22 cellular contexts compared by ENCODE assay signal in genomic region chr12:49631336-49631907, GRCh38. TPM values are rescaled to one million over a fixed set of nuclear protein-coding genes. Genes with fewer than 3 reads are reported as not detected.
DNase-seq lines count a peak whose midpoint lies in the region; ATAC-seq, FAIRE-seq and TF ChIP-seq lines count a peak whose summit lies in the region.
"Had no signal": no experiment of that assay in that cellular context is flagged by ENCODE, and none has a peak within 500 bp of the region (broad histone marks: within the 10 kb centered on the region; RNA-seq: fewer than 3 reads in every experiment).

No MANE protein-coding gene starts in this region.

- H3K9me3 ChIP-seq in DOHH2 (ENCODE audit: control insufficient read depth, insufficient read depth, low read length) (no peaks in the 10 kb centered on the region), PC-3 (ENCODE audit: low read length) (no peaks in the 10 kb centered on the region), kidney (ENCODE audit: control insufficient read depth in 1 of 2, low read length in 2 of 2) (no peaks in the 10 kb centered on the region)
- H3K9me3 ChIP-seq: A549 had no signal

- H3F3A ChIP-seq in DOHH2 (ENCODE audit: control insufficient read depth, insufficient read depth) = peaks cover 5% of the 10 kb centered on the region; the same call in 1 of the 2 replicates
- no peaks in the 10 kb centered on the region for H3F3A ChIP-seq in PC-3 (ENCODE audit: low read length, unreplicated experiment)

- H3K9me2 ChIP-seq in DOHH2 (replicated peaks; ENCODE audit: control insufficient read depth, low read length) (no peaks in the 10 kb centered on the region), PC-3 (replicated peaks; ENCODE audit: low read length) (no peaks in the 10 kb centered on the region)

- intact Hi-C loops in PC-3 (cut with micrococcal nuclease) = no loop called here
- intact Hi-C loops in kidney (cut with DNase I) = no loop called here

- POLR2A ChIA-PET in PC-3 (lab: Charles Lee; ENCODE audit: unreplicated experiment) = no interaction called here

- H3K27ac ChIP-seq in 22Rv1 = no peak overlapping the region
- no peak overlapping the region for H3K27ac ChIP-seq in DOHH2 (ENCODE audit: low read depth, low read length)
- H3K27ac ChIP-seq in PC-3 (ENCODE audit: low read length) = no peak overlapping the region
- H3K27ac ChIP-seq in kidney (ENCODE audit: low read depth in 2 of 2, low read length in 2 of 2) = no peak overlapping the region
- H3K27ac ChIP-seq: A549, KMS-11, PC-9, RWPE1 had no signal

- H3K4me3 ChIP-seq in DOHH2 (ENCODE audit: low read length) = no peak overlapping the region
- no peak overlapping the region for H3K4me3 ChIP-seq in PC-3 (ENCODE audit: low read length)
- no peak overlapping the region for H3K4me3 ChIP-seq in kidney (ENCODE audit: low read length in 2 of 2)
- H3K4me3 ChIP-seq: A549, PC-9 had no signal

- H3K4me1 ChIP-seq in DOHH2 (ENCODE audit: control insufficient read depth, low read length) = peaks cover 10% of the 10 kb centered on the region
- H3K4me1 ChIP-seq in PC-3 (ENCODE audit: insufficient read depth, low read length) = peaks cover 15% of the 10 kb centered on the region
- H3K4me1 ChIP-seq in kidney (ENCODE audit: control insufficient read depth in 1 of 2, insufficient read depth in 1 of 2, low read depth in 1 of 2, low read length in 2 of 2) = no peaks in the 10 kb centered on the region

- FAIRE-seq in kidney (lab: Jason Lieb, UNC) = no peak
- FAIRE-seq: A549, HepG2 had no signal

- H3K79me2 ChIP-seq in DOHH2 (ENCODE audit: control insufficient read depth, low read length) (no peaks in the 10 kb centered on the region), PC-3 (ENCODE audit: low read length) (no peaks in the 10 kb centered on the region)

- ATAC-seq in PC-3 = no peak
- no peak for ATAC-seq in GM19328 (IDR thresholded peaks at IDR 0.05; ENCODE audit: unreplicated experiment)
- ATAC-seq: A549; CD8-positive, alpha-beta T cell; HepG2; SK-N-SH treated with all-trans-retinoic acid at 6 μM for 48 hours had no signal

- BruUV-seq in PC-3 (replicated peaks; lab: Mats Ljungman, UMichigan) = no TSS peak

- in situ Hi-C loops in GM13977 (cut with MboI; ENCODE audit: low pct_unique_long_range_greater_than_20kb, low sequenced_read_pairs, unreplicated experiment) = no loop called here

- H3K4me2 ChIP-seq in DOHH2 (ENCODE audit: low read length) (no peak overlapping the region), PC-3 (ENCODE audit: low read length) (no peak overlapping the region)
- H3K4me2 ChIP-seq: A549, KMS-11, PC-9 had no signal

- no peak overlapping the region for H2AFZ ChIP-seq in PC-3 (ENCODE audit: low read length)
- H2AFZ ChIP-seq: PC-9 had no signal

- no peaks in the 10 kb centered on the region for H4K20me1 ChIP-seq in DOHH2 (ENCODE audit: control insufficient read depth, insufficient read depth, low read depth, low read length)
- no peaks in the 10 kb centered on the region for H4K20me1 ChIP-seq in PC-3 (ENCODE audit: low read length)

- peak; percentile 7; the same call in 1 of the 2 replicates for TF ChIP-seq CTCF in 22Rv1 (IDR thresholded peaks at IDR 0.05)
- TF ChIP-seq CTCF in DOHH2 (IDR thresholded peaks at IDR 0.05; ENCODE audit: low read depth, low read length, poor library complexity, severe bottlenecking) = peak; percentile 30
- TF ChIP-seq CTCF in PC-3 (conservative IDR thresholded peaks at IDR 0.05; ENCODE audit: low read depth, low read length) = 0 out of 2 replicates have a peak, but pooled peaks have one; percentile 12
- TF ChIP-seq CTCF in kidney (IDR thresholded peaks at IDR 0.05; ENCODE audit: borderline replicate concordance, extremely low read depth, insufficient read depth) = no peak
- TF ChIP-seq CTCF in GM13977 (IDR thresholded peaks at IDR 0.05; ENCODE audit: extremely low read depth, insufficient read depth, missing control alignments) = no peak

- H3K36me3 ChIP-seq in DOHH2 (ENCODE audit: control insufficient read depth, low read length) (no peaks in the 10 kb centered on the region), PC-3 (ENCODE audit: low read depth, low read length) (no peaks in the 10 kb centered on the region), kidney (ENCODE audit: control insufficient read depth in 1 of 2, insufficient read depth in 2 of 2, low read length in 2 of 2) (peaks cover 3 to 4% of the 10 kb centered on the region in 2 donors)

- CTCF ChIA-PET in PC-3 (lab: Charles Lee) = no interaction called here

- DNase-seq in PC-3 (no peak), kidney (peak; percentile 39), GM19238 (ENCODE audit: insufficient read length, low spot score) (no peak), GM13977 (ENCODE audit: low spot score) (no peak)
- DNase-seq: Calu3; CD8-positive, alpha-beta T cell; DMS53; NCI-H1417 treated with DMSO at 0.1 percent for 48 hours; NCI-H187 treated with DMSO at 0.1 percent for 48 hours; NCI-H2227 treated with DMSO at 0.1 percent for 48 hours; NCI-H524; NCI-H82; PC-9; SIG-M5 had no signal

- H3K9ac ChIP-seq in PC-3 (ENCODE audit: low read length) (no peak overlapping the region), kidney (ENCODE audit: low read length in 2 of 2) (no peak overlapping the region)
- H3K9ac ChIP-seq: KMS-11 had no signal

- no peaks in the 10 kb centered on the region; the same call in 1 of the 2 replicates for H3K27me3 ChIP-seq in DOHH2 (ENCODE audit: control insufficient read depth, low read length)
- H3K27me3 ChIP-seq in PC-3 (ENCODE audit: low read length) = no peaks in the 10 kb centered on the region

RNA-seq across cellular contexts. Expression of gene PRPF40B, which starts 8.1 kb away (rescaled TPM):
- total RNA-seq in PC-3 (2014; rRNA removed) (16.2 and 17.7 TPM in 2 replicates), kidney (33.3 TPM)
- 20.1 TPM for polyA plus RNA-seq in kidney (ENCODE audit: insufficient read depth, low read depth, low replicate concordance)

RNA-seq across cellular contexts. Expression of gene FAM186B, which starts 26.0 kb away (rescaled TPM):
- total RNA-seq in PC-3 (2014; rRNA removed) (0.80 and 1.1 TPM in 2 replicates), kidney (0.85 TPM)
- polyA plus RNA-seq in kidney (ENCODE audit: insufficient read depth, low read depth, low replicate concordance) = 0.34 TPM

Comparison
In these comparisons a context has a peak if more than half of its experiments do, and no peak if none do; other contexts are left out.
1. CTCF ChIP-seq: peak in 22Rv1 (single experiment), DOHH2 (single experiment) and PC-3 (single experiment); none in kidney (single experiment) and GM13977 (single experiment).